ENCODE assay signal across 22 cellular contexts in the genomic region with DNA sequence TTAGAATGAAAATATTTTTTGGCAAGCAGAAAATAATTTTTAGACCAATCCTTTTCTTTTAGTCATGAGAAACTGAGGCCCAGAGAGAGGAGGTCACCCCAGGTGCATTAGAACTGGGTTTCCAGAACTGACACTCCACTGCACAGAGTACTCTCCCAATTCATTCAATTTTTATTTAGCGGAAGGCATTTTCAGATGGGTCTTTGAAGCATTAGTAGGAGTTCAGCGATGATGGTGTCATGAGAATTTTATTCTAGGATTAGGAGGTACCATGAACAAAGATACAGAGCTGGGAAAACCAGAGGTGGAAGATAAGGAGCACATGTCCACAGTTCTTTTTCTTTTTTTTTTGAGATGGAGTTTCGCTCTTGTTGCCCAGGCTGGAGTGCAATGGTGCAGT. TPM values are rescaled to one million over a fixed set of nuclear protein-coding genes. Genes with fewer than 3 reads are reported as not detected.
"Had no signal": no experiment of that assay in that cellular context is flagged by ENCODE, and none has a peak within 500 bp of the region (broad histone marks: within the 10 kb centered on the region; RNA-seq: fewer than 3 reads in every experiment).

No MANE protein-coding gene starts in this region.

- H3K27ac ChIP-seq: lower lobe of right lung, stomach had no signal

- H3K36me3 ChIP-seq: lower lobe of right lung, stomach had no signal

- H3K27me3 ChIP-seq: body of pancreas, foreskin keratinocyte had no signal

- H3K9me3 ChIP-seq: body of pancreas, lower lobe of right lung, stomach had no signal

- ATAC-seq: activated CD8-positive, alpha-beta memory T cell treated with anti-CD3 and anti-CD28 coated beads, Interleukin-2, amount 10 ng/mL, durations not matched to agents 7 days and 5 days; body of pancreas; foreskin keratinocyte; left colon; natural killer cell treated with Interleukin-12 subunit alpha and Interleukin-12 subunit beta and Interleukin-15 and Interleukin-18, amount 100 ng/mL, for 72 hours had no signal

- DNase-seq: activated CD4-positive, alpha-beta memory T cell treated with anti-CD3 and anti-CD28 coated beads for 36 hours; activated CD4-positive, alpha-beta T cell treated with anti-CD3 and anti-CD28 coated beads for 36 hours; activated CD8-positive, alpha-beta memory T cell treated with anti-CD3 and anti-CD28 coated beads, Interleukin-2, amount 10 ng/mL, durations not matched to agents 7 days and 5 days; activated naive CD4-positive, alpha-beta T cell; activated naive CD8-positive, alpha-beta T cell treated with anti-CD3 and anti-CD28 coated beads, Interleukin-2, amount 10 ng/mL, durations not matched to agents 7 days and 5 days; body of pancreas; foreskin keratinocyte; hippocampal formation; left colon; lower lobe of right lung; nucleus accumbens; stimulated activated CD4-positive, alpha-beta T cell treated with anti-CD3 and anti-CD28 coated beads, Interleukin-4, amount 100 ng/mL, for 1 hour; stomach; trophoblast cell had no signal

- H3K4me3 ChIP-seq: stomach had no signal

RNA-seq across cellular contexts. Expression of a gene that starts 2.3 kb away (rescaled TPM):
- total RNA-seq: activated CD4-positive, alpha-beta memory T cell treated with anti-CD3 and anti-CD28 coated beads for 36 hours; activated CD4-positive, alpha-beta T cell treated with anti-CD3 and anti-CD28 coated beads for 36 hours; activated naive CD8-positive, alpha-beta T cell treated with anti-CD3 and anti-CD28 coated beads, Interleukin-2, amount 10 ng/mL, durations not matched to agents 7 days and 5 days; cardiac septum; natural killer cell treated with Interleukin-12 subunit alpha and Interleukin-12 subunit beta and Interleukin-15 and Interleukin-18, amount 100 ng/mL, for 72 hours had no signal

RNA-seq across cellular contexts. Expression of a gene that starts 42.9 kb away (rescaled TPM):
- total RNA-seq: activated CD4-positive, alpha-beta memory T cell treated with anti-CD3 and anti-CD28 coated beads for 36 hours; activated CD4-positive, alpha-beta T cell treated with anti-CD3 and anti-CD28 coated beads for 36 hours; activated naive CD8-positive, alpha-beta T cell treated with anti-CD3 and anti-CD28 coated beads, Interleukin-2, amount 10 ng/mL, durations not matched to agents 7 days and 5 days; body of pancreas; cardiac septum; dermis microvascular lymphatic vessel endothelial cell; epithelial cell of proximal tubule; fibroblast of lung; foreskin keratinocyte; left colon; lower lobe of right lung; natural killer cell treated with Interleukin-12 subunit alpha and Interleukin-12 subunit beta and Interleukin-15 and Interleukin-18, amount 100 ng/mL, for 72 hours; posterior vena cava; skeletal muscle tissue; stomach; temporal lobe had no signal
- polyA plus RNA-seq: fibroblast of lung, foreskin keratinocyte, stomach had no signal
